Comparison of ENCODE assay signal across 2 cellular contexts in the genomic region with DNA sequence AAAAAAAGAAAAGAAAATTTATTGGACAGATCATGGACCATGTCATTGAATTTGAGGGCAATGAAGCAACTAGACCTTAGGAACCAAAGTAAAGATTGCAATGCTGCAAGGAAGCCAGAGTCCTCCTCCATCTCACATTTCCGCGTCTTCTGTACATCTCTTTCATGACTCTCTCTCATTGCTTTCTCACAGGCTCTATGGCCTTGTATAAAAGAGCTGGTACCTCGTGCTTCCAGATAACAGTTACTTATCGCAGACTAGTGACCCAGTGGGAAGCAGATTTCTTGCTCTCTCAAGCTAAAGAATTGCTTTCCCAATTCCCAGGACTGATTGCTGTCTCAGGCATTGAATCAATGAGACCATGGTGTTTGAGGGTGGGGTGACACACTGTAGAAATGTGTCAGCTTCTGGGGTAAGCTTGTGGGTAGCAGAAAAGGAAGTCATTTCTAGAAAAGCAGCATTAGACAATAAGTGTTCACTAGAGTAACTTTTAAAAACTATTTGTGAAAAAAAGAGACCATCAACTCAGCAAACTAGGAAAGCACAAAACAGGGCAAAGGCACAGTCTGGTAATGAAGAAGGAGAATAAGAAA.
TF ChIP-seq lines count a peak whose summit lies in the region.

No MANE protein-coding gene starts in this region.

TF ChIP-seq in IMR-90, 13 proteins besides CTCF, POLR2A, EP300 and RAD21:
- TF ChIP-seq, protein P1, sequence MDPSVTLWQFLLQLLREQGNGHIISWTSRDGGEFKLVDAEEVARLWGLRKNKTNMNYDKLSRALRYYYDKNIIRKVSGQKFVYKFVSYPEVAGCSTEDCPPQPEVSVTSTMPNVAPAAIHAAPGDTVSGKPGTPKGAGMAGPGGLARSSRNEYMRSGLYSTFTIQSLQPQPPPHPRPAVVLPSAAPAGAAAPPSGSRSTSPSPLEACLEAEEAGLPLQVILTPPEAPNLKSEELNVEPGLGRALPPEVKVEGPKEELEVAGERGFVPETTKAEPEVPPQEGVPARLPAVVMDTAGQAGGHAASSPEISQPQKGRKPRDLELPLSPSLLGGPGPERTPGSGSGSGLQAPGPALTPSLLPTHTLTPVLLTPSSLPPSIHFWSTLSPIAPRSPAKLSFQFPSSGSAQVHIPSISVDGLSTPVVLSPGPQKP (IDR thresholded peaks at IDR 0.05; ENCODE audit: borderline replicate concordance, low read depth, low read length) = no peak
- TF ChIP-seq BHLHE40 (IDR thresholded peaks at IDR 0.05; ENCODE audit: low read depth, low read length) (no peak), SMC3 (IDR thresholded peaks at IDR 0.05; ENCODE audit: low read depth, low read length) (no peak), RFX5 (IDR thresholded peaks at IDR 0.05; ENCODE audit: low read depth, low read length) (no peak), RCOR1 (IDR thresholded peaks at IDR 0.05; ENCODE audit: insufficient replicate concordance, low read length) (no peak), MXI1 (IDR thresholded peaks at IDR 0.05; ENCODE audit: borderline replicate concordance, low read depth, low read length) (no peak), FOS (IDR thresholded peaks at IDR 0.05; ENCODE audit: low read depth, low read length) (no peak), NFE2L2 (IDR thresholded peaks at IDR 0.05; ENCODE audit: low read depth, low read length) (no peak), MAFK (IDR thresholded peaks at IDR 0.05; ENCODE audit: low read depth, low read length) (no peak), MAZ (IDR thresholded peaks at IDR 0.05; ENCODE audit: borderline replicate concordance, low read depth, low read length) (no peak), CEBPB (IDR thresholded peaks at IDR 0.05; ENCODE audit: low read depth, low read length) (no peak), CHD1 (IDR thresholded peaks at IDR 0.05; ENCODE audit: low read depth, low read length) (no peak)
- TF ChIP-seq, protein P2, sequence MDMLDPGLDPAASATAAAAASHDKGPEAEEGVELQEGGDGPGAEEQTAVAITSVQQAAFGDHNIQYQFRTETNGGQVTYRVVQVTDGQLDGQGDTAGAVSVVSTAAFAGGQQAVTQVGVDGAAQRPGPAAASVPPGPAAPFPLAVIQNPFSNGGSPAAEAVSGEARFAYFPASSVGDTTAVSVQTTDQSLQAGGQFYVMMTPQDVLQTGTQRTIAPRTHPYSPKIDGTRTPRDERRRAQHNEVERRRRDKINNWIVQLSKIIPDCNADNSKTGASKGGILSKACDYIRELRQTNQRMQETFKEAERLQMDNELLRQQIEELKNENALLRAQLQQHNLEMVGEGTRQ (IDR thresholded peaks at IDR 0.05; ENCODE audit: low read depth, low read length) = no peak
TF ChIP-seq in IMR-90: peak in this region for 0.

TF ChIP-seq in WTC11, 78 proteins besides CTCF, POLR2A, EP300 and RAD21:
- TF ChIP-seq ETV6 (CRISPR knock-in tag; IDR thresholded peaks at IDR 0.05) (no peak), FOXK1 (CRISPR knock-in tag; IDR thresholded peaks at IDR 0.05) (no peak), EMX1 (CRISPR knock-in tag; IDR thresholded peaks at IDR 0.05) (no peak), SMAD3 (CRISPR knock-in tag; IDR thresholded peaks at IDR 0.05; ENCODE audit: borderline replicate concordance) (no peak), CBFB (CRISPR knock-in tag; IDR thresholded peaks at IDR 0.05; ENCODE audit: low read depth) (no peak), FOXP1 (CRISPR knock-in tag; IDR thresholded peaks at IDR 0.05; ENCODE audit: borderline replicate concordance) (no peak), GTF2I (CRISPR knock-in tag; conservative IDR thresholded peaks at IDR 0.05) (no peak), TCF7 (CRISPR knock-in tag; IDR thresholded peaks at IDR 0.05; ENCODE audit: low read depth) (no peak), MYBL2 (CRISPR knock-in tag; IDR thresholded peaks at IDR 0.05) (no peak), RORB (CRISPR knock-in tag; IDR thresholded peaks at IDR 0.05) (no peak), JAZF1 (CRISPR knock-in tag; IDR thresholded peaks at IDR 0.05) (no peak), SP1 (CRISPR knock-in tag; conservative IDR thresholded peaks at IDR 0.05) (no peak), NR3C1 (CRISPR knock-in tag; conservative IDR thresholded peaks at IDR 0.05; ENCODE audit: low read depth) (no peak)
- TF ChIP-seq, protein P3, sequence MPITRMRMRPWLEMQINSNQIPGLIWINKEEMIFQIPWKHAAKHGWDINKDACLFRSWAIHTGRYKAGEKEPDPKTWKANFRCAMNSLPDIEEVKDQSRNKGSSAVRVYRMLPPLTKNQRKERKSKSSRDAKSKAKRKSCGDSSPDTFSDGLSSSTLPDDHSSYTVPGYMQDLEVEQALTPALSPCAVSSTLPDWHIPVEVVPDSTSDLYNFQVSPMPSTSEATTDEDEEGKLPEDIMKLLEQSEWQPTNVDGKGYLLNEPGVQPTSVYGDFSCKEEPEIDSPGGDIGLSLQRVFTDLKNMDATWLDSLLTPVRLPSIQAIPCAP (CRISPR knock-in tag; IDR thresholded peaks at IDR 0.05) = no peak
- TF ChIP-seq, protein P4, sequence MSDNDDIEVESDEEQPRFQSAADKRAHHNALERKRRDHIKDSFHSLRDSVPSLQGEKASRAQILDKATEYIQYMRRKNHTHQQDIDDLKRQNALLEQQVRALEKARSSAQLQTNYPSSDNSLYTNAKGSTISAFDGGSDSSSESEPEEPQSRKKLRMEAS (CRISPR knock-in tag; IDR thresholded peaks at IDR 0.05) = no peak
- TF ChIP-seq, protein P5, sequence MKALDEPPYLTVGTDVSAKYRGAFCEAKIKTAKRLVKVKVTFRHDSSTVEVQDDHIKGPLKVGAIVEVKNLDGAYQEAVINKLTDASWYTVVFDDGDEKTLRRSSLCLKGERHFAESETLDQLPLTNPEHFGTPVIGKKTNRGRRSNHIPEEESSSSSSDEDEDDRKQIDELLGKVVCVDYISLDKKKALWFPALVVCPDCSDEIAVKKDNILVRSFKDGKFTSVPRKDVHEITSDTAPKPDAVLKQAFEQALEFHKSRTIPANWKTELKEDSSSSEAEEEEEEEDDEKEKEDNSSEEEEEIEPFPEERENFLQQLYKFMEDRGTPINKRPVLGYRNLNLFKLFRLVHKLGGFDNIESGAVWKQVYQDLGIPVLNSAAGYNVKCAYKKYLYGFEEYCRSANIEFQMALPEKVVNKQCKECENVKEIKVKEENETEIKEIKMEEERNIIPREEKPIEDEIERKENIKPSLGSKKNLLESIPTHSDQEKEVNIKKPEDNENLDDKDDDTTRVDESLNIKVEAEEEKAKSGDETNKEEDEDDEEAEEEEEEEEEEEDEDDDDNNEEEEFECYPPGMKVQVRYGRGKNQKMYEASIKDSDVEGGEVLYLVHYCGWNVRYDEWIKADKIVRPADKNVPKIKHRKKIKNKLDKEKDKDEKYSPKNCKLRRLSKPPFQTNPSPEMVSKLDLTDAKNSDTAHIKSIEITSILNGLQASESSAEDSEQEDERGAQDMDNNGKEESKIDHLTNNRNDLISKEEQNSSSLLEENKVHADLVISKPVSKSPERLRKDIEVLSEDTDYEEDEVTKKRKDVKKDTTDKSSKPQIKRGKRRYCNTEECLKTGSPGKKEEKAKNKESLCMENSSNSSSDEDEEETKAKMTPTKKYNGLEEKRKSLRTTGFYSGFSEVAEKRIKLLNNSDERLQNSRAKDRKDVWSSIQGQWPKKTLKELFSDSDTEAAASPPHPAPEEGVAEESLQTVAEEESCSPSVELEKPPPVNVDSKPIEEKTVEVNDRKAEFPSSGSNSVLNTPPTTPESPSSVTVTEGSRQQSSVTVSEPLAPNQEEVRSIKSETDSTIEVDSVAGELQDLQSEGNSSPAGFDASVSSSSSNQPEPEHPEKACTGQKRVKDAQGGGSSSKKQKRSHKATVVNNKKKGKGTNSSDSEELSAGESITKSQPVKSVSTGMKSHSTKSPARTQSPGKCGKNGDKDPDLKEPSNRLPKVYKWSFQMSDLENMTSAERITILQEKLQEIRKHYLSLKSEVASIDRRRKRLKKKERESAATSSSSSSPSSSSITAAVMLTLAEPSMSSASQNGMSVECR (CRISPR knock-in tag; IDR thresholded peaks at IDR 0.05; ENCODE audit: borderline replicate concordance) = no peak
- TF ChIP-seq, protein P6, sequence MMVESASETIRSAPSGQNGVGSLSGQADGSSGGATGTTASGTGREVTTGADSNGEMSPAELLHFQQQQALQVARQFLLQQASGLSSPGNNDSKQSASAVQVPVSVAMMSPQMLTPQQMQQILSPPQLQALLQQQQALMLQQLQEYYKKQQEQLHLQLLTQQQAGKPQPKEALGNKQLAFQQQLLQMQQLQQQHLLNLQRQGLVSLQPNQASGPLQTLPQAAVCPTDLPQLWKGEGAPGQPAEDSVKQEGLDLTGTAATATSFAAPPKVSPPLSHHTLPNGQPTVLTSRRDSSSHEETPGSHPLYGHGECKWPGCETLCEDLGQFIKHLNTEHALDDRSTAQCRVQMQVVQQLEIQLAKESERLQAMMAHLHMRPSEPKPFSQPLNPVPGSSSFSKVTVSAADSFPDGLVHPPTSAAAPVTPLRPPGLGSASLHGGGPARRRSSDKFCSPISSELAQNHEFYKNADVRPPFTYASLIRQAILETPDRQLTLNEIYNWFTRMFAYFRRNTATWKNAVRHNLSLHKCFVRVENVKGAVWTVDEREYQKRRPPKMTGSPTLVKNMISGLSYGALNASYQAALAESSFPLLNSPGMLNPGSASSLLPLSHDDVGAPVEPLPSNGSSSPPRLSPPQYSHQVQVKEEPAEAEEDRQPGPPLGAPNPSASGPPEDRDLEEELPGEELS (CRISPR knock-in tag; IDR thresholded peaks at IDR 0.05) = no peak
- TF ChIP-seq, protein P7, sequence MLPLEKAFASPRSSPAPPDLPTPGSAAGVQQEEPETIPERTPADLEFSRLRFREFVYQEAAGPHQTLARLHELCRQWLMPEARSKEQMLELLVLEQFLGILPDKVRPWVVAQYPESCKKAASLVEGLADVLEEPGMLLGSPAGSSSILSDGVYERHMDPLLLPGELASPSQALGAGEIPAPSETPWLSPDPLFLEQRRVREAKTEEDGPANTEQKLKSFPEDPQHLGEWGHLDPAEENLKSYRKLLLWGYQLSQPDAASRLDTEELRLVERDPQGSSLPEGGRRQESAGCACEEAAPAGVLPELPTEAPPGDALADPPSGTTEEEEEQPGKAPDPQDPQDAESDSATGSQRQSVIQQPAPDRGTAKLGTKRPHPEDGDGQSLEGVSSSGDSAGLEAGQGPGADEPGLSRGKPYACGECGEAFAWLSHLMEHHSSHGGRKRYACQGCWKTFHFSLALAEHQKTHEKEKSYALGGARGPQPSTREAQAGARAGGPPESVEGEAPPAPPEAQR (CRISPR knock-in tag; IDR thresholded peaks at IDR 0.05) = no peak
- TF ChIP-seq, protein P8, sequence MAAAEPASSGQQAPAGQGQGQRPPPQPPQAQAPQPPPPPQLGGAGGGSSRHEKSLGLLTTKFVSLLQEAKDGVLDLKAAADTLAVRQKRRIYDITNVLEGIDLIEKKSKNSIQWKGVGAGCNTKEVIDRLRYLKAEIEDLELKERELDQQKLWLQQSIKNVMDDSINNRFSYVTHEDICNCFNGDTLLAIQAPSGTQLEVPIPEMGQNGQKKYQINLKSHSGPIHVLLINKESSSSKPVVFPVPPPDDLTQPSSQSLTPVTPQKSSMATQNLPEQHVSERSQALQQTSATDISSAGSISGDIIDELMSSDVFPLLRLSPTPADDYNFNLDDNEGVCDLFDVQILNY (CRISPR knock-in tag; IDR thresholded peaks at IDR 0.05) = no peak
- TF ChIP-seq, protein P9, sequence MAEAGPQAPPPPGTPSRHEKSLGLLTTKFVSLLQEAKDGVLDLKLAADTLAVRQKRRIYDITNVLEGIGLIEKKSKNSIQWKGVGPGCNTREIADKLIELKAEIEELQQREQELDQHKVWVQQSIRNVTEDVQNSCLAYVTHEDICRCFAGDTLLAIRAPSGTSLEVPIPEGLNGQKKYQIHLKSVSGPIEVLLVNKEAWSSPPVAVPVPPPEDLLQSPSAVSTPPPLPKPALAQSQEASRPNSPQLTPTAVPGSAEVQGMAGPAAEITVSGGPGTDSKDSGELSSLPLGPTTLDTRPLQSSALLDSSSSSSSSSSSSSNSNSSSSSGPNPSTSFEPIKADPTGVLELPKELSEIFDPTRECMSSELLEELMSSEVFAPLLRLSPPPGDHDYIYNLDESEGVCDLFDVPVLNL (CRISPR knock-in tag; IDR thresholded peaks at IDR 0.05; ENCODE audit: borderline replicate concordance, low read depth) = no peak
TF ChIP-seq in WTC11: peak in this region for 0.
